In the genomic region with DNA sequence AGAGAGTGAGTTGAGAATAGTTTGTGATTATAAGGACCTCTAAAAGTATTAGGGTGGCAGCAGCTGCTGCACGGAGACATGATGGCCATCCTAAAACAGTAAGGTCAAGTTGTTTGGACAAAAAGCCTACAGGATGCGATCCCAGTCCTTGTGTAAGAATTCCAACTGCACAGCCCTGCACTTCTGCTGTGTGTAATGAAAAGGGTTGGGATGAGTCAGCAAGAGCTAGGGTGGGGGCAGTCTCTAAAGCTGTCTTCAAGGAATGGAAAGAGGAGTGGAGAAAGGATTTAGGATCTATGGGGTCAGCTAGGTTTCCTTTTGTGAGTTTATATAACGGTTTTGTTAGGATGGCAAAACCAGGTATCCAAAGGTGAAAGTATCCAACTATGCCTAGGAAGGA, we compare ENCODE assay signal across 2 cellular contexts. TPM values are rescaled to one million over a fixed set of nuclear protein-coding genes. Genes with fewer than 3 reads are reported as not detected.
"Had no signal": no experiment of that assay in that cellular context is flagged by ENCODE, and none has a peak within 500 bp of the region (broad histone marks: within the 10 kb centered on the region; RNA-seq: fewer than 3 reads in every experiment).

No MANE protein-coding gene starts in this region.

RNA-seq across cellular contexts. Expression of gene CCDC141, which starts 3.6 kb away (rescaled TPM):
- total RNA-seq: osteocyte had no signal
- polyA plus RNA-seq: keratinocyte had no signal
